ENCODE assay signal across 4 cellular contexts in the genomic region with DNA sequence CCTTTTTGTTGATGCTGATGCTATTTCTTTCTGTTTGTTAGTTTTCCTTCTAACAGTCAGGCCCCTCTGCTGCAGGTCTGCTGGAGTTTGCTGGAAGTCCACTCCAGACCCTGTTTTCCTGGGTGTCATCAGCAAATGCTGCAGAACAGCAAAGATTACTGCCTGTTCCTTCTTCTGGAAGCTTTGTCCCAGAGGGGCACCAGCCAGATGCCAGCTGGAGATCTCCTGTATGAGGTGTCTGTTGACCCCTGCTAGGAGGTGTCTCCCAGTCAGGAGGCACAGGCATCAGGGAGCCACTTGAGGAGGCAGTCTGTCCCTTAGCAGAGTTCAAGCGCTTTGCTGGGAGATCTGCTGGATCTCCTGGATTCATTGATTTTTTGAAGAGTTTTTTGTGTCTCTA. TPM values are rescaled to one million over a fixed set of nuclear protein-coding genes. Genes with fewer than 3 reads are reported as not detected.
"Had no signal": no experiment of that assay in that cellular context is flagged by ENCODE, and none has a peak within 500 bp of the region (broad histone marks: within the 10 kb centered on the region; RNA-seq: fewer than 3 reads in every experiment).

No MANE protein-coding gene starts in this region.

RNA-seq across cellular contexts. Expression of gene OR4N2, which starts 16.3 kb away (rescaled TPM):
- total RNA-seq: LHCN-M2, M059J, MCF 10A, NCI-H460 had no signal

RNA-seq across cellular contexts. Expression of gene OR4M1, which starts 46.6 kb away (rescaled TPM):
- total RNA-seq: LHCN-M2, M059J, MCF 10A, NCI-H460 had no signal

RNA-seq across cellular contexts. Expression of gene OR4K2, which starts 55.1 kb away (rescaled TPM):
- total RNA-seq: LHCN-M2, M059J, MCF 10A, NCI-H460 had no signal
